ENCODE assay signal across 18 cellular contexts in genomic region chr7:90172624-90173023, GRCh38. TPM values are rescaled to one million over a fixed set of nuclear protein-coding genes. Genes with fewer than 3 reads are reported as not detected.
"Had no signal": no experiment of that assay in that cellular context is flagged by ENCODE, and none has a peak within 500 bp of the region (broad histone marks: within the 10 kb centered on the region; RNA-seq: fewer than 3 reads in every experiment).

No MANE protein-coding gene starts in this region.

- ATAC-seq: gastrocnemius medialis; stimulated activated naive CD8-positive, alpha-beta T cell treated with anti-CD3 and anti-CD28 coated beads, Interleukin-15, Interleukin-2, amounts not matched to agents 100 U/mL and 50 U/mL, for 24 hours had no signal

- H3K9me3 Mint-ChIP-seq: activated T-cell treated with anti-CD3 and anti-CD28 coated beads, Interleukin-2, amount 50 U/mL, for 24 hours had no signal

- H3K36me3 Mint-ChIP-seq: activated naive CD4-positive, alpha-beta T cell treated with anti-CD3 and anti-CD28 coated beads, Interleukin-2, amount 10 ng/mL, durations not matched to agents 7 days and 5 days had no signal

- H3K27me3 ChIP-seq: esophagus squamous epithelium, gastrocnemius medialis, sigmoid colon had no signal

- H3K27ac Mint-ChIP-seq: activated naive CD4-positive, alpha-beta T cell treated with anti-CD3 and anti-CD28 coated beads, Interleukin-2, amount 10 ng/mL, durations not matched to agents 7 days and 5 days; activated T-cell treated with anti-CD3 and anti-CD28 coated beads, Interleukin-2, amount 50 U/mL, for 24 hours; endodermal cell; memory B cell had no signal

- H3K27me3 Mint-ChIP-seq: activated naive CD4-positive, alpha-beta T cell treated with anti-CD3 and anti-CD28 coated beads, Interleukin-2, amount 10 ng/mL, durations not matched to agents 7 days and 5 days had no signal

- H3K9me3 ChIP-seq: esophagus squamous epithelium, gastrocnemius medialis, sigmoid colon had no signal

- H3K27ac ChIP-seq: gastrocnemius medialis, sigmoid colon, WERI-Rb-1 had no signal

- H3K4me3 ChIP-seq: esophagus squamous epithelium, gastrocnemius medialis, sigmoid colon, smooth muscle cell had no signal

- DNase-seq: activated CD4-positive, CD25-positive, alpha-beta regulatory T cell treated with anti-CD3 and anti-CD28 coated beads, Interleukin-2, amount 50 U/mL, for 72 hours; activated effector memory CD4-positive, alpha-beta T cell treated with Interleukin-2 at 50 U/mL for 16 hours; activated naive CD4-positive, alpha-beta T cell treated with anti-CD3 and anti-CD28 coated beads, Interleukin-2, amount 10 ng/mL, durations not matched to agents 7 days and 5 days; activated T-cell treated with anti-CD3 and anti-CD28 coated beads, Interleukin-2, amount 50 U/mL, for 24 hours; amygdala; cerebellar nuclear complex; cortex of kidney; endodermal cell; esophagus squamous epithelium; gastrocnemius medialis; occipital lobe; sigmoid colon; stimulated activated CD4-positive, alpha-beta T cell treated with anti-CD3 and anti-CD28 coated beads, Interleukin-15, amount 100 ng/mL, for 24 hours; stimulated activated naive CD8-positive, alpha-beta T cell treated with anti-CD3 and anti-CD28 coated beads, Interleukin-15, Interleukin-2, amounts not matched to agents 100 U/mL and 50 U/mL, for 24 hours; WERI-Rb-1 had no signal

- H3K4me1 Mint-ChIP-seq: activated naive CD4-positive, alpha-beta T cell treated with anti-CD3 and anti-CD28 coated beads, Interleukin-2, amount 10 ng/mL, durations not matched to agents 7 days and 5 days; endodermal cell; neural crest cell had no signal

- H3K4me1 ChIP-seq: gastrocnemius medialis, sigmoid colon had no signal

- H3K4me3 Mint-ChIP-seq: activated naive CD4-positive, alpha-beta T cell treated with anti-CD3 and anti-CD28 coated beads, Interleukin-2, amount 10 ng/mL, durations not matched to agents 7 days and 5 days; activated T-cell treated with anti-CD3 and anti-CD28 coated beads, Interleukin-2, amount 50 U/mL, for 24 hours; endodermal cell; memory B cell; neural crest cell had no signal

- H3K36me3 ChIP-seq: esophagus squamous epithelium, gastrocnemius medialis, sigmoid colon, WERI-Rb-1 had no signal

RNA-seq across cellular contexts. Expression of gene STEAP2, which starts 38.9 kb away (rescaled TPM):
- polyA plus RNA-seq: smooth muscle cell had no signal
